Comparison of ENCODE assay signal across 19 cellular contexts in the genomic region with DNA sequence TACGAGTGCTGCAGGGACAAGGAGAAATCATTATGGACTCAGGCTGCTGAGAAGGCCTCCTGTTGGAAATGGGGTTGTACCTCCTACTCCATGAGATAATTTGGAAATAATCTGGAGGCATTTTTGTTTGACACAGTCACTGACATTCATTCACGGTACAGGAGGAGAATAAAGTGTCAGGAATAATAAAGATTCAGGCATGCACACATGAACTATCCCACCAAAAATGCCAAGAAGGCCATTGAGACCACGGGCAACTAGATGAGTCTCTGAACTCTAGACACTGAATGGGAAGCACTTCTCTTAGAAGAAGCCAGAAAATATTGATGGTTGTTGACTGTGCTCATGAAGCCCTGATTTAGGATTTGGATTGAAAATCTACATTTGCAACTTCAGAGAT.
"Had no signal": no experiment of that assay in that cellular context is flagged by ENCODE, and none has a peak within 500 bp of the region (broad histone marks: within the 10 kb centered on the region; RNA-seq: fewer than 3 reads in every experiment).

No MANE protein-coding gene starts in this region.

- H3K27ac ChIP-seq: SJSA1, SK-N-MC had no signal

- H3K27me3 ChIP-seq: SJSA1 had no signal

- H3K36me3 ChIP-seq: SJSA1 had no signal

- H3K4me3 ChIP-seq: SJSA1, SK-N-MC had no signal

- H3K9me3 ChIP-seq: SJSA1 had no signal

- DNase-seq: KBM-7, NCI-H1092, NCI-H1105 treated with DMSO at 0.1 percent for 48 hours, NCI-H1417 treated with DMSO at 0.1 percent for 48 hours, NCI-H146, NCI-H1694 treated with DMSO at 0.1 percent for 48 hours, NCI-H1930, NCI-H2081, NCI-H2107, NCI-H226, NCI-H446, NCI-H510A, NCI-H69, NCI-H774, Right ventricle myocardium superior, RPMI8226, SIG-M5 had no signal
